In the genomic region with DNA sequence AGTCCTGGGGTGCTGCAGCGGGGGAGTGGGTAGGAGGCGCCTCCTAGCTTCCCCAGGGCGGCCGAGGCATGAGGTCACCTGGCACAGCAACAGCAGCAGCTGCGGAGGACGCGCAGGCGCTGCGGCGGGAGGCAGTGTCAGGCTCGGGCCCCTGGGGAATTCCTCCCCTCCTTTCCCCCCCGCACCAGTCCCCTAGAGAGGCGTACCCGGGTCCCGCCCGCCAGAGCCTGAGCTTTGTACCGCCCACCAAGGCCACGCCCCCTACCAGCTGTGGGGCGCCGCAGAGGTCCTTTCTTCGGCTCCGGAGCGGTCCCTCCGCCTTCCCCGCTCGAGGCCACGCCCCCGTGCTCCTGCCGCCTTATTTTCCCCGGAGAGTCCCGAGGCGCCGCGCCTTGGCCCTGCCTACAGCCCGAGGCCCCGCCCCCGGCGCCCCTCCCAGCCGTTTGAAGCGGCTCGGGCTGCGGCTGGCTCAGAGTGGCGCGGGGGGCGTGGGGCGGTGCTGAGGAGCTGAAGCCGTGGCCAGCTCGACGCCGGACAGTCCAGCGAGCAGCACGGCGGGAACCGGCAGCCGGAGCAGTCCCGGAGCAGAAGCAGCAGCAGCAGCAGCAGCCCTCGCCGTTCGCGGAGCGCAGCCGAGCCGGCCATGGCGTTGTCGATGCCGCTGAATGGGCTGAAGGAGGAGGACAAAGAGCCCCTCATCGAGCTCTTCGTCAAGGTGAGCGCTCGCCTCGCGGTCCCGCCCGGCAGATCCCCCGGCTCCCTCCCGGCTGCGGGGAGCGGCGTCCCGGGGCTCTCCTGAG, we compare ENCODE assay signal across 8 cellular contexts. TPM values are rescaled to one million over a fixed set of nuclear protein-coding genes. Genes with fewer than 3 reads are reported as not detected.
A peak's percentile ranks its signal among the peaks of the same experiment; 100 is the strongest.
DNase-seq lines count a peak whose midpoint lies in the region; ATAC-seq lines count a peak whose summit lies in the region.

CLIC4 (plus strand) TSS at position 537 of the 800 bp plus-strand sequence; CDS start at position 644, 107 bp downstream.

- CTCF ChIA-PET in naive thymus-derived CD4-positive, alpha-beta T cell (lab: Charles Lee) = interaction anchor here (1.1 to 2.1 kb wide), 3 partner anchors 55 to 103 kb away, joined by 5 to 6 read pairs (median 5); no protein-coding TSS in a partner anchor

- no peaks in the 10 kb centered on the region for H3K9me3 ChIP-seq in KOPT-K1 (ENCODE audit: insufficient read depth, low read length, poor library complexity, severe bottlenecking)
- H3K9me3 ChIP-seq in naive thymus-derived CD4-positive, alpha-beta T cell (ENCODE audit: control insufficient read depth in 2 of 3, low read length in 3 of 3) = no peaks in the 10 kb centered on the region

- POLR2A ChIA-PET in naive thymus-derived CD4-positive, alpha-beta T cell (lab: Charles Lee) = interaction anchor here (0.7 to 1.3 kb wide), 9 partner anchors 9 to 731 kb away, joined by 3 to 6 read pairs (median 3); partner anchors contain the start of genes RSRP1, RUNX3 and SRRM1

- no peaks in the 10 kb centered on the region for H3K9me3 Mint-ChIP-seq in activated T-helper 1 cell treated with anti-CD3 and anti-CD28 coated beads, Interleukin-12 subunit alpha, Interleukin-12 subunit beta, Interleukin-2, Interleukin-4 antibody, amounts not matched to agents 30 ng/mL and 10 ng/mL and 1 ng/mL, durations not matched to agents 14 hours and 24 hours and 36 hours
- no peaks in the 10 kb centered on the region for H3K9me3 Mint-ChIP-seq in naive thymus-derived CD4-positive, alpha-beta T cell
- H3K9me3 Mint-ChIP-seq in stimulated activated naive B cell treated with anti-CD40 and anti-IgM and Interleukin-4, amounts not matched to agents 10 μg/mL and 1 μg/mL and 100 μg/mL, for 72 hours = no peaks in the 10 kb centered on the region

- peaks cover 0 to 4% of the 10 kb centered on the region in 2 donors for H3K4me1 ChIP-seq in naive thymus-derived CD4-positive, alpha-beta T cell (ENCODE audit: control insufficient read depth in 2 of 2, insufficient read depth in 2 of 2, low read length in 2 of 2)

- peak within 1 kb of the TSS; percentile 67 for H3K27ac ChIP-seq in KOPT-K1 (ENCODE audit: low read depth, low read length, poor library complexity, severe bottlenecking)
- H3K27ac ChIP-seq in naive thymus-derived CD4-positive, alpha-beta T cell (ENCODE audit: low read depth, low read length) = peak within 1 kb of the TSS; percentile 57

- H3K4me3 Mint-ChIP-seq in activated T-helper 1 cell treated with anti-CD3 and anti-CD28 coated beads, Interleukin-12 subunit alpha, Interleukin-12 subunit beta, Interleukin-2, Interleukin-4 antibody, amounts not matched to agents 30 ng/mL and 10 ng/mL and 1 ng/mL, durations not matched to agents 14 hours and 24 hours and 36 hours = peak within 1 kb of the TSS; percentile 93
- H3K4me3 Mint-ChIP-seq in naive thymus-derived CD4-positive, alpha-beta T cell = peak within 1 kb of the TSS; percentile 84 to 94 (median 89)
- H3K4me3 Mint-ChIP-seq in stimulated activated naive B cell treated with anti-CD40 and anti-IgM and Interleukin-4, amounts not matched to agents 10 μg/mL and 1 μg/mL and 100 μg/mL, for 72 hours = peak within 1 kb of the TSS; percentile 87 to 93

- ATAC-seq in GM21737 (IDR thresholded peaks at IDR 0.05; ENCODE audit: unreplicated experiment) = peak; percentile 70
- peak; percentile 97 for ATAC-seq in naive thymus-derived CD4-positive, alpha-beta T cell
- ATAC-seq in stimulated activated naive B cell treated with anti-CD40 and anti-IgM and Interleukin-4, amounts not matched to agents 10 μg/mL and 1 μg/mL and 100 μg/mL, for 72 hours (replicated peaks) = peak; percentile 63 to 76

- peak within 1 kb of the TSS; percentile 91 for H3K27ac Mint-ChIP-seq in activated T-helper 1 cell treated with anti-CD3 and anti-CD28 coated beads, Interleukin-12 subunit alpha, Interleukin-12 subunit beta, Interleukin-2, Interleukin-4 antibody, amounts not matched to agents 30 ng/mL and 10 ng/mL and 1 ng/mL, durations not matched to agents 14 hours and 24 hours and 36 hours
- peak within 1 kb of the TSS; percentile 18 to 89 (median 79) for H3K27ac Mint-ChIP-seq in naive thymus-derived CD4-positive, alpha-beta T cell
- H3K27ac Mint-ChIP-seq in stimulated activated naive B cell treated with anti-CD40 and anti-IgM and Interleukin-4, amounts not matched to agents 10 μg/mL and 1 μg/mL and 100 μg/mL, for 72 hours = peak within 1 kb of the TSS; percentile 99

- peaks cover 9% of the 10 kb centered on the region for H3K36me3 Mint-ChIP-seq in activated T-helper 1 cell treated with anti-CD3 and anti-CD28 coated beads, Interleukin-12 subunit alpha, Interleukin-12 subunit beta, Interleukin-2, Interleukin-4 antibody, amounts not matched to agents 30 ng/mL and 10 ng/mL and 1 ng/mL, durations not matched to agents 14 hours and 24 hours and 36 hours (ENCODE audit: low read depth)
- no peaks in the 10 kb centered on the region for H3K36me3 Mint-ChIP-seq in naive thymus-derived CD4-positive, alpha-beta T cell
- peaks cover 0 to 5% of the 10 kb centered on the region in 2 donors for H3K36me3 Mint-ChIP-seq in stimulated activated naive B cell treated with anti-CD40 and anti-IgM and Interleukin-4, amounts not matched to agents 10 μg/mL and 1 μg/mL and 100 μg/mL, for 72 hours

- H3K4me1 Mint-ChIP-seq in activated T-helper 1 cell treated with anti-CD3 and anti-CD28 coated beads, Interleukin-12 subunit alpha, Interleukin-12 subunit beta, Interleukin-2, Interleukin-4 antibody, amounts not matched to agents 30 ng/mL and 10 ng/mL and 1 ng/mL, durations not matched to agents 14 hours and 24 hours and 36 hours (ENCODE audit: low read depth) = peaks cover 56% of the 10 kb centered on the region
- H3K4me1 Mint-ChIP-seq in naive thymus-derived CD4-positive, alpha-beta T cell = peaks cover 7 to 57% (median 15%) of the 10 kb centered on the region in 7 donors
- peaks cover 43 to 78% of the 10 kb centered on the region in 2 donors for H3K4me1 Mint-ChIP-seq in stimulated activated naive B cell treated with anti-CD40 and anti-IgM and Interleukin-4, amounts not matched to agents 10 μg/mL and 1 μg/mL and 100 μg/mL, for 72 hours

- H3K36me3 ChIP-seq in KOPT-K1 (ENCODE audit: insufficient read depth, low read length) = no peaks in the 10 kb centered on the region
- H3K36me3 ChIP-seq in naive thymus-derived CD4-positive, alpha-beta T cell (ENCODE audit: control insufficient read depth in 2 of 3, insufficient read depth in 3 of 3, low read length in 3 of 3) = no peaks in the 10 kb centered on the region

- intact Hi-C loops in activated T-helper 1 cell treated with anti-CD3 and anti-CD28 coated beads, Interleukin-12 subunit alpha, Interleukin-12 subunit beta, Interleukin-2, Interleukin-4 antibody, amounts not matched to agents 30 ng/mL and 10 ng/mL and 1 ng/mL, durations not matched to agents 14 hours and 24 hours and 36 hours (cut with micrococcal nuclease) = loop anchor here (1.0 to 10.0 kb wide), 11 partner anchors 14 to 788 kb away; partner anchors contain the start of genes IFNLR1, NIPAL3, PNRC2 and RCAN3
- intact Hi-C loops in naive thymus-derived CD4-positive, alpha-beta T cell (cut with micrococcal nuclease) = loop anchor here (1.0 to 10.0 kb wide), 18 partner anchors 22 to 1578 kb away; partner anchors contain the start of genes RCAN3 (in 2 of the 2), RSRP1 (in 2 of the 2), SRRM1 (in 2 of the 2) and LUZP1 (in 1 of the 2)

- H3K4me3 ChIP-seq in naive thymus-derived CD4-positive, alpha-beta T cell (ENCODE audit: low read length) = peak within 1 kb of the TSS; percentile 55

- H3K27me3 Mint-ChIP-seq in activated T-helper 1 cell treated with anti-CD3 and anti-CD28 coated beads, Interleukin-12 subunit alpha, Interleukin-12 subunit beta, Interleukin-2, Interleukin-4 antibody, amounts not matched to agents 30 ng/mL and 10 ng/mL and 1 ng/mL, durations not matched to agents 14 hours and 24 hours and 36 hours (ENCODE audit: insufficient read depth) = peaks cover 2% of the 10 kb centered on the region
- peaks cover 0 to 10% (median 0%) of the 10 kb centered on the region in 5 donors for H3K27me3 Mint-ChIP-seq in naive thymus-derived CD4-positive, alpha-beta T cell
- no peaks in the 10 kb centered on the region for H3K27me3 Mint-ChIP-seq in stimulated activated naive B cell treated with anti-CD40 and anti-IgM and Interleukin-4, amounts not matched to agents 10 μg/mL and 1 μg/mL and 100 μg/mL, for 72 hours

- H3K27me3 ChIP-seq in naive thymus-derived CD4-positive, alpha-beta T cell (ENCODE audit: control insufficient read depth in 2 of 2, insufficient read depth in 2 of 2, low read length in 2 of 2) = no peaks in the 10 kb centered on the region

- peak; percentile 97 for DNase-seq in DMS79 (lab: John Stamatoyannopoulos, UW)
- DNase-seq in RPMI7951 (ENCODE audit: low read depth) = peak; percentile 99
- DNase-seq in activated T-helper 1 cell treated with anti-CD3 and anti-CD28 coated beads, Interleukin-12 subunit alpha, Interleukin-12 subunit beta, Interleukin-2, Interleukin-4 antibody, amounts not matched to agents 30 ng/mL and 10 ng/mL and 1 ng/mL, durations not matched to agents 14 hours and 24 hours and 36 hours (ENCODE audit: low spot score) = peak; percentile 100
- DNase-seq in fibroblast of gingiva (ENCODE audit: low read depth) = peak; percentile 100
- peak; percentile 97 to 100 (median 98) for DNase-seq in naive thymus-derived CD4-positive, alpha-beta T cell
- peak; percentile 99 for DNase-seq in stimulated activated naive B cell treated with anti-CD40 and anti-IgM and Interleukin-4, amounts not matched to agents 10 μg/mL and 1 μg/mL and 100 μg/mL, for 72 hours

RNA-seq across cellular contexts. Expression of gene CLIC4, which starts in this region (rescaled TPM):
- 680 and 835 TPM in 2 replicates for total RNA-seq in RPMI7951 (2014; rRNA removed; shearing (Covaris generic))
- 16.8 and 20.6 TPM in 2 replicates for total RNA-seq in activated T-helper 1 cell treated with anti-CD3 and anti-CD28 coated beads, Interleukin-12 subunit alpha, Interleukin-12 subunit beta, Interleukin-2, Interleukin-4 antibody, amounts not matched to agents 30 ng/mL and 10 ng/mL and 1 ng/mL, durations not matched to agents 14 hours and 24 hours and 36 hours
- total RNA-seq in naive thymus-derived CD4-positive, alpha-beta T cell = 10 to 100 TPM in 1 of 5 experiments, 1 to 10 TPM in 4; 1.4 to 16.8 (median 5.1) TPM
- under 1 TPM; 0.54 to 0.58 TPM for polyA plus RNA-seq in naive thymus-derived CD4-positive, alpha-beta T cell

Comparison
In these comparisons a context has a peak if more than half of its experiments do, and no peak if none do; other contexts are left out.
1. Peak in every context shown above with its lines: DNase-seq, ATAC-seq, H3K4me3 ChIP-seq and H3K27ac ChIP-seq.
2. RNA of gene CLIC4 (total RNA-seq): 680 to 835 TPM in RPMI7951; 16.8 to 20.6 TPM in activated T-helper 1 cell treated with anti-CD3 and anti-CD28 coated beads, Interleukin-12 subunit alpha, Interleukin-12 subunit beta, Interleukin-2, Interleukin-4 antibody, amounts not matched to agents 30 ng/mL and 10 ng/mL and 1 ng/mL, durations not matched to agents 14 hours and 24 hours and 36 hours and 1.4 to 16.8 TPM in naive thymus-derived CD4-positive, alpha-beta T cell; every median in the first group is over 10 times any median in the second.